13 cellular contexts compared by ENCODE assay signal in the genomic region with DNA sequence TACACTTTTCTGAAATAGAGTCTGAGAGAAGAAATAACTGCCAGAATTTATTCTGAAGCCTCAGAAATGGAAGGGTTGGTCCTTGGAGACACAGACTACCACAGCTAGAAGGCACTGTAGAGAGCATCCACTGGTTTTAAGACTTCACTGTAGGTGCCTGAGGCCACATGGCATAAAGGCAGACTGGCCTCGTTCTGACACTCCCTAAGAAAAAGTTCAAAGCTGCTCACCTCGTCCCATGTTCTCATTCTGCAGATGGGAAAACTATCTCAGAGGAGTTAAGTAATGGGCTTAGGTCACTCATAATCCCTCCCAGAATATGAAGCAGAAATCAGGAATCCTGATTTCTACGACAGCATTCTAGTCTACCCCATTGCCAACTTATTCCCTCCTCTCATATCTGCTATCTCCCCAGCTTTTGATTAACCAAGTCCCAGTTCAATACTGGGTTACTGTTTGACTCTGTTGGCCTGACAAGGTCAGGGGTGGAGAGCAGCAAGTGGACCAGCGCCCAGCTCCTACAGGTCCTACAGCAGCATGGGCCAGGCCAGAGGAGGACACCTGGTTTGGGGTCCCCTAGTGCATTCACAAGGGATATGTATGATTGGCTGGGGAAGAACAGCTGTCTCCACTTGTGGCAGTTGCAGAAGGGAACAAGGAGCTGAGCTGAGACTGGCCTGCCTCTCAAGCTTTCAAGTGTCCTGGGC. TPM values are rescaled to one million over a fixed set of nuclear protein-coding genes. Genes with fewer than 3 reads are reported as not detected.
DNase-seq lines count a peak whose midpoint lies in the region; ATAC-seq and TF ChIP-seq lines count a peak whose summit lies in the region.
"Had no signal": no experiment of that assay in that cellular context is flagged by ENCODE, and none has a peak within 500 bp of the region (broad histone marks: within the 10 kb centered on the region; RNA-seq: fewer than 3 reads in every experiment).

No MANE protein-coding gene starts in this region.

- no peak for TF ChIP-seq CTCF in left ventricle myocardium inferior (IDR thresholded peaks at IDR 0.05; ENCODE audit: borderline replicate concordance)

- peaks cover 100% of the 10 kb centered on the region for H3K4me1 ChIP-seq in left ventricle myocardium inferior

- intact Hi-C loops in left ventricle myocardium inferior (cut with micrococcal nuclease), result no loop called here
- intact Hi-C loops in left ventricle myocardium superior (cut with micrococcal nuclease), result no loop called here

- H3K36me3 Mint-ChIP-seq in activated naive CD8-positive, alpha-beta T cell treated with anti-CD3 and anti-CD28 coated beads, Interleukin-2, amount 50 U/mL, for 24 hours (ENCODE audit: low read depth), result peaks cover 8% of the 10 kb centered on the region

- H3K9me3 ChIP-seq in left ventricle myocardium inferior (replicated peaks), result no peaks in the 10 kb centered on the region

- H3K4me1 Mint-ChIP-seq in activated naive CD8-positive, alpha-beta T cell treated with anti-CD3 and anti-CD28 coated beads, Interleukin-2, amount 50 U/mL, for 24 hours, result peaks cover 78% of the 10 kb centered on the region

- no peaks in the 10 kb centered on the region for H3K9me3 Mint-ChIP-seq in activated naive CD8-positive, alpha-beta T cell treated with anti-CD3 and anti-CD28 coated beads, Interleukin-2, amount 50 U/mL, for 24 hours

- H3K27ac ChIP-seq in left ventricle myocardium inferior (replicated peaks), result peak overlapping the region; percentile 89
- H3K27ac ChIP-seq: hepatocyte had no signal

- DNase-seq in left ventricle myocardium inferior (no peak), left ventricle myocardium superior (no peak), myocyte (ENCODE audit: low read depth) (peak; percentile 47), AG08396 (ENCODE audit: low spot score) (no peak), DMS79 (lab: John Stamatoyannopoulos, UW) (no peak), SK-N-DZ (ENCODE audit: low spot score) (no peak)
- DNase-seq in activated naive CD8-positive, alpha-beta T cell treated with anti-CD3 and anti-CD28 coated beads, Interleukin-2, amount 50 U/mL, for 24 hours, result no peak
- DNase-seq: anterior cingulate cortex, NCI-H187 treated with DMSO at 0.1 percent for 48 hours, SW 1271 had no signal

- H3K27me3 ChIP-seq in left ventricle myocardium inferior (ENCODE audit: low read depth), result no peaks in the 10 kb centered on the region

- no peak overlapping the region for H3K4me3 Mint-ChIP-seq in activated naive CD8-positive, alpha-beta T cell treated with anti-CD3 and anti-CD28 coated beads, Interleukin-2, amount 50 U/mL, for 24 hours

- peak overlapping the region; percentile 76 for H3K4me3 ChIP-seq in left ventricle myocardium inferior
- H3K4me3 ChIP-seq: hepatocyte had no signal

- H3K27me3 Mint-ChIP-seq in activated naive CD8-positive, alpha-beta T cell treated with anti-CD3 and anti-CD28 coated beads, Interleukin-2, amount 50 U/mL, for 24 hours, result no peaks in the 10 kb centered on the region

- H3K36me3 ChIP-seq in left ventricle myocardium inferior, result peaks cover 12% of the 10 kb centered on the region

- ATAC-seq in left ventricle myocardium superior (no peak), HG02798 (IDR thresholded peaks at IDR 0.05; ENCODE audit: poor library complexity, unreplicated experiment) (no peak)
- ATAC-seq in activated naive CD8-positive, alpha-beta T cell treated with anti-CD3 and anti-CD28 coated beads, Interleukin-2, amount 50 U/mL, for 24 hours, result no peak

- H3K27ac Mint-ChIP-seq in activated naive CD8-positive, alpha-beta T cell treated with anti-CD3 and anti-CD28 coated beads, Interleukin-2, amount 50 U/mL, for 24 hours, result peak overlapping the region; percentile 36

RNA-seq across cellular contexts. Expression of a gene that starts 3.7 kb away (rescaled TPM):
- total RNA-seq in left ventricle myocardium inferior (55.3 TPM), left ventricle myocardium superior (44.1 TPM), myocyte (156 and 221 TPM in 2 replicates)
- 195 TPM for polyA plus RNA-seq in myocyte (2012)
- polyA plus RNA-seq in SK-N-DZ (2014; cell fraction: cytosol; rRNA removed), result 0.05 TPM in 1 of 2 replicates, not detected in the other
- 0.05 and 0.12 TPM in 2 replicates for polyA plus RNA-seq in SK-N-DZ (2014; cell fraction: nucleus; rRNA removed)

RNA-seq across cellular contexts. Expression of a gene that starts 30.8 kb away (rescaled TPM):
- 7.1 TPM for total RNA-seq in left ventricle myocardium inferior
- 7.7 TPM for total RNA-seq in left ventricle myocardium superior
- 2.3 and 4.1 TPM in 2 replicates for total RNA-seq in myocyte
- polyA plus RNA-seq in myocyte (2012), result 3.6 TPM
- 19.5 and 30.2 TPM in 2 replicates for polyA plus RNA-seq in SK-N-DZ (2014; cell fraction: cytosol; rRNA removed)
- 7.6 and 21.2 TPM in 2 replicates for polyA plus RNA-seq in SK-N-DZ (2014; cell fraction: nucleus; rRNA removed)

RNA-seq across cellular contexts. Expression of a gene that starts 51.1 kb away (rescaled TPM):
- total RNA-seq in left ventricle myocardium inferior (not detected), left ventricle myocardium superior (not detected), myocyte (not detected in 2 replicates)
- not detected for polyA plus RNA-seq in myocyte (2012)
- polyA plus RNA-seq in SK-N-DZ (2014; cell fraction: cytosol; rRNA removed), result not detected in 2 replicates
- polyA plus RNA-seq in SK-N-DZ (2014; cell fraction: nucleus; rRNA removed), result not detected in 2 replicates
- total RNA-seq: pulmonary artery endothelial cell had no signal
- polyA plus RNA-seq: hepatocyte had no signal

RNA-seq across cellular contexts. Expression of a gene that starts 58.0 kb away (rescaled TPM):
- total RNA-seq in left ventricle myocardium inferior (not detected), left ventricle myocardium superior (not detected), myocyte (not detected in 2 replicates)
- polyA plus RNA-seq in myocyte (2012), result not detected
- 182 and 238 TPM in 2 replicates for polyA plus RNA-seq in SK-N-DZ (2014; cell fraction: cytosol; rRNA removed)
- polyA plus RNA-seq in SK-N-DZ (2014; cell fraction: nucleus; rRNA removed), result 127 and 151 TPM in 2 replicates
- total RNA-seq: hepatocyte, pulmonary artery endothelial cell had no signal
- polyA plus RNA-seq: hepatocyte had no signal
